3 cellular contexts compared by ENCODE assay signal in the genomic region with DNA sequence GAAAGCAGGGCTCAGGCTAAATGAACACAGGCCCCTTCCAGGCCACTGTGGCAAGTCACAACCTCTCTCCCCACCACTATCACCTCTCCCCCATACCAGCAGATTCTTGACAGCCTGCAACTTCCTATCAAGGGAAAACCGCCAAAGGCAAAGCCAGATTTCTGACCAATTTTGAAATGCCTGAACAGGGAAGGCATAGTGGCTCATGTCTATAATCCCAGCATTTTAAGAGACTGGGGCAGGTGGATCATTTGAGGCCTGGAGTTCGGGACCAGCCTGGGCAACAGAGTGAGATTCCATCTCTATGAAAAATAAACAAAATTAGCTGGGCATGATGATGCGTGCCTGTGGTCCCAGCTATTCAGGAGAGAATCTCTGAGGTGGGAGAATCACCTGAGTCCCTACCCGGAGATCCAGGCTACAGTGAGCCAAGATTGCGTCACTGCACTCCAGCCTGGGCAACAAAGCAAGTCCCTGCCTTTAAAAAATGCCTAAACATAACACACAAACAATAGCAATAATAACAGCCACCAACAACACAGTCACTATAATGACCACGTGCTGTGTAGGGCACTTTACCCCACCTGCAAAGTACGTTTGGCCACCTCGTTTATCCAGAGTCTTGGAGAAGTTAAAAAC.
A peak's percentile ranks its signal among the peaks of the same experiment; 100 is the strongest.
TF ChIP-seq lines count a peak whose summit lies in the region.

No MANE protein-coding gene starts in this region.

TF ChIP-seq in IMR-90, 13 proteins besides CTCF, POLR2A, EP300 and RAD21:
- TF ChIP-seq CEBPB (IDR thresholded peaks at IDR 0.05; ENCODE audit: low read depth, low read length) (peak; percentile 49; the same call in 1 of the 2 replicates), SMC3 (IDR thresholded peaks at IDR 0.05; ENCODE audit: low read depth, low read length) (no peak)

TF ChIP-seq in H1, 55 proteins besides CTCF, POLR2A, EP300 and RAD21:
- TF ChIP-seq SRF (IDR thresholded peaks at IDR 0.05; ENCODE audit: low read depth, low read length) (no peak), CEBPB (IDR thresholded peaks at IDR 0.05; ENCODE audit: low read depth, low read length) (peak; percentile 63; the same call in 1 of the 2 replicates)

TF ChIP-seq in HepG2, 621 proteins besides CTCF, POLR2A, EP300 and RAD21:
- TF ChIP-seq ZNF775 (CRISPR knock-in tag; IDR thresholded peaks at IDR 0.05; ENCODE audit: borderline replicate concordance) (no peak), ZNF451 (CRISPR knock-in tag; IDR thresholded peaks at IDR 0.05) (no peak), AGO1 (IDR thresholded peaks at IDR 0.05; ENCODE audit: low read depth, low read length, poor library complexity, severe bottlenecking) (no peak), CEBPB (IDR thresholded peaks at IDR 0.05; ENCODE audit: borderline replicate concordance, low read depth, low read length) (peak; percentile 66; the same call in 1 of the 2 replicates)
TF ChIP-seq in HepG2: peak in this region for 1.
